Comparison of ENCODE assay signal across 6 cellular contexts in the genomic region with DNA sequence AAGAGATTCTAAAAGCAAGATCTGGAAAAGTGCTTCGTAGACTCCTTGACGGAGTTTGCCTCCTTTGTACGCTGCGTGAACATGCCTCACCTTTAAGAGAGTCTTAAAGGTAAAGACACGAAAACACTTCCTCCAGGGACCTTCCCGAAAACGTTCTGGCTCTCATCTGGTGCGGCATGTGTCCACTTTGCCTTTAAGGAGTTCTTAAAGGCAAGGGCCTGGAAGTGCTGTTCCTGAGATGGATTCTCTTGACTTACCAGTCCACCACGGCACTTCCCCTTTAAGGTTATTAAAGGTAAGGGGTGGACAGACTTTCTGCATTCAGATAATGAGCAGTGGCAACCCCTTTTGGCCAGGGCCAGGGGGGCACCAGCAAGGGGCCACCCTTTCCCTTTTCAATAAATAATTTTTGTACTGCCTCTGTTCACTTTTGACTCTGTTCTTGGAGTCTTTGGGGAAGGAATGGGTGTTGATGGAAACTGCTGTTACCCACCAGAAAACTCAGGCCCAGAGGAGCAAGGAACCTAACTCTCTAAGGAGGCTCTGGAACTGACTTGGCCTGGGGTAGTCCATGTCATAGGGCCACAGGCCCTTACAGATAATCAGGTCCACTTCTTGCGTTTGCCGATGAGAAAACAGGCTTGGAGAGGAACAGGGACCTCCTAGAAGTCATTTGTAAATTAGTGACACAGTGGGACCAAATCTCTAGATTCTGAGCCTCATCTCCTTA. TPM values are rescaled to one million over a fixed set of nuclear protein-coding genes. Genes with fewer than 3 reads are reported as not detected.
DNase-seq lines count a peak whose midpoint lies in the region; ATAC-seq, FAIRE-seq and TF ChIP-seq lines count a peak whose summit lies in the region.

No MANE protein-coding gene starts in this region.

- peak overlapping the region; percentile 45 to 54 for H3K9ac ChIP-seq in kidney (ENCODE audit: low read length in 2 of 2)

- peaks cover 0 to 1% (median 0%) of the 10 kb centered on the region in 7 donors for H3K9me3 Mint-ChIP-seq in CD4-positive, CD25-positive, alpha-beta regulatory T cell

- peaks cover 41% of the 10 kb centered on the region for H3K4me1 ChIP-seq in CD4-positive, CD25-positive, alpha-beta regulatory T cell (ENCODE audit: control insufficient read depth, insufficient read depth, low read length, poor library complexity, severe bottlenecking)
- H3K4me1 ChIP-seq in kidney (ENCODE audit: control insufficient read depth in 1 of 2, insufficient read depth in 1 of 2, low read depth in 1 of 2, low read length in 2 of 2) (peaks cover 4 to 13% of the 10 kb centered on the region in 2 donors), vagina (peaks cover 24% of the 10 kb centered on the region)

- no peaks in the 10 kb centered on the region for H3K27me3 ChIP-seq in CD4-positive, CD25-positive, alpha-beta regulatory T cell (ENCODE audit: control insufficient read depth, insufficient read depth, low read length)
- H3K27me3 ChIP-seq in vagina, result no peaks in the 10 kb centered on the region

- H3K4me3 Mint-ChIP-seq in CD4-positive, CD25-positive, alpha-beta regulatory T cell, result peak overlapping the region; percentile 91 to 98 (median 96)

- peaks cover 13% of the 10 kb centered on the region for H3K36me3 Mint-ChIP-seq in CD4-positive, CD25-positive, alpha-beta regulatory T cell

- intact Hi-C loops in kidney (cut with DNase I), result no loop called here
- intact Hi-C loops in vagina (cut with DNase I), result no loop called here

- H3K4me1 Mint-ChIP-seq in CD4-positive, CD25-positive, alpha-beta regulatory T cell, result peaks cover 5 to 73% (median 34%) of the 10 kb centered on the region in 4 donors

- FAIRE-seq in kidney (lab: Jason Lieb, UNC), result no peak

- no peak for TF ChIP-seq POLR2A in vagina (IDR thresholded peaks at IDR 0.05)

- TF ChIP-seq CTCF in kidney (IDR thresholded peaks at IDR 0.05; ENCODE audit: borderline replicate concordance, extremely low read depth, insufficient read depth) (no peak), vagina (IDR thresholded peaks at IDR 0.05) (no peak)

- peak; percentile 29 to 33 for ATAC-seq in CD4-positive, CD25-positive, alpha-beta regulatory T cell (ENCODE audit: low read depth in 2 of 2)
- ATAC-seq in GM21737 (IDR thresholded peaks at IDR 0.05; ENCODE audit: unreplicated experiment), result peak; percentile 42

- H3K4me3 ChIP-seq in CD4-positive, CD25-positive, alpha-beta regulatory T cell (ENCODE audit: low read depth, low read length), result peak overlapping the region; percentile 91
- H3K4me3 ChIP-seq in kidney (ENCODE audit: low read length in 2 of 2) (peak overlapping the region; percentile 65 to 91), vagina (peak overlapping the region; percentile 50 to 65)

- no peaks in the 10 kb centered on the region for H3K9me3 ChIP-seq in CD4-positive, CD25-positive, alpha-beta regulatory T cell (ENCODE audit: control insufficient read depth in 2 of 2, low read length in 2 of 2)
- H3K9me3 ChIP-seq in kidney (ENCODE audit: control insufficient read depth in 1 of 2, low read length in 2 of 2) (no peaks in the 10 kb centered on the region), vagina (no peaks in the 10 kb centered on the region)

- peak overlapping the region; percentile 85 for H3K27ac ChIP-seq in CD4-positive, CD25-positive, alpha-beta regulatory T cell (ENCODE audit: insufficient read depth, low read length, poor library complexity, severe bottlenecking)
- peak overlapping the region; percentile 30 to 73 for H3K27ac ChIP-seq in kidney (ENCODE audit: low read depth in 2 of 2, low read length in 2 of 2)
- peak overlapping the region; percentile 53 for H3K27ac ChIP-seq in vagina

- peak overlapping the region; percentile 95 to 98 (median 97) for H3K27ac Mint-ChIP-seq in CD4-positive, CD25-positive, alpha-beta regulatory T cell

- H3K36me3 ChIP-seq in CD4-positive, CD25-positive, alpha-beta regulatory T cell (ENCODE audit: control insufficient read depth, insufficient read depth, low read length), result no peaks in the 10 kb centered on the region
- no peaks in the 10 kb centered on the region for H3K36me3 ChIP-seq in kidney (ENCODE audit: control insufficient read depth in 1 of 2, insufficient read depth in 2 of 2, low read length in 2 of 2)
- no peaks in the 10 kb centered on the region for H3K36me3 ChIP-seq in vagina

- H3K27me3 Mint-ChIP-seq in CD4-positive, CD25-positive, alpha-beta regulatory T cell, result no peaks in the 10 kb centered on the region

- peak; percentile 33 to 84 (median 60) for DNase-seq in CD4-positive, CD25-positive, alpha-beta regulatory T cell
- DNase-seq in NCI-H187 treated with DMSO at 0.1 percent for 48 hours (lab: John Stamatoyannopoulos, UW) (peak; percentile 93), kidney (no peak), vagina (ENCODE audit: extremely low spot score in 2 of 2) (no peak)
- DNase-seq in activated effector memory CD4-positive, alpha-beta T cell treated with anti-CD3 and anti-CD28 coated beads, Interleukin-2, amount 50 U/mL, for 16 hours, result peak; percentile 76

RNA-seq across cellular contexts. Expression of a gene that starts 4.4 kb away (rescaled TPM):
- 11.1 TPM for total RNA-seq in CD4-positive, CD25-positive, alpha-beta regulatory T cell
- polyA plus RNA-seq in CD4-positive, CD25-positive, alpha-beta regulatory T cell, result 1 to 10 TPM in 3 of 4 donors, under 1 TPM in 1; 0.61 to 2.6 (median 1.4) TPM
- total RNA-seq in kidney (0.63 TPM), vagina (3.9 TPM)
- 0.77 TPM for polyA plus RNA-seq in kidney (ENCODE audit: insufficient read depth, low read depth, low replicate concordance)

RNA-seq across cellular contexts. Expression of a gene that starts 15.9 kb away (rescaled TPM):
- total RNA-seq in CD4-positive, CD25-positive, alpha-beta regulatory T cell, result 111 TPM
- polyA plus RNA-seq in CD4-positive, CD25-positive, alpha-beta regulatory T cell, result 100 to 1,000 TPM in 1 of 4 donors, 10 to 100 TPM in 3; 78.7 to 108 (median 88.3) TPM
- total RNA-seq in kidney (207 TPM), vagina (137 TPM)
- 74.7 TPM for polyA plus RNA-seq in kidney (ENCODE audit: insufficient read depth, low read depth, low replicate concordance)

RNA-seq across cellular contexts. Expression of a gene that starts 31.5 kb away (rescaled TPM):
- total RNA-seq in CD4-positive, CD25-positive, alpha-beta regulatory T cell, result 108 TPM
- polyA plus RNA-seq in CD4-positive, CD25-positive, alpha-beta regulatory T cell, result 10 to 100 TPM; 43.1 to 54.0 (median 46.7) TPM
- total RNA-seq in kidney, result 93.6 TPM
- 44.8 TPM for polyA plus RNA-seq in kidney (ENCODE audit: insufficient read depth, low read depth, low replicate concordance)
- 68.5 TPM for total RNA-seq in vagina

RNA-seq across cellular contexts. Expression of a gene that starts 41.8 kb away (rescaled TPM):
- 19.3 TPM for total RNA-seq in CD4-positive, CD25-positive, alpha-beta regulatory T cell
- polyA plus RNA-seq in CD4-positive, CD25-positive, alpha-beta regulatory T cell, result 10 to 100 TPM; 37.4 to 43.3 (median 40.5) TPM
- 58.7 TPM for total RNA-seq in kidney
- 64.2 TPM for polyA plus RNA-seq in kidney (ENCODE audit: insufficient read depth, low read depth, low replicate concordance)
- 65.6 TPM for total RNA-seq in vagina

RNA-seq across cellular contexts. Expression of a gene that starts 51.0 kb away (rescaled TPM):
- 1.0 TPM for total RNA-seq in CD4-positive, CD25-positive, alpha-beta regulatory T cell
- polyA plus RNA-seq in CD4-positive, CD25-positive, alpha-beta regulatory T cell, result not detected
- total RNA-seq in kidney (108 TPM), vagina (187 TPM)
- polyA plus RNA-seq in kidney (ENCODE audit: insufficient read depth, low read depth, low replicate concordance), result 30.1 TPM

Comparison
In these comparisons a context has a peak if more than half of its experiments do, and no peak if none do; other contexts are left out.
1. DNase-seq: peak in CD4-positive, CD25-positive, alpha-beta regulatory T cell (3 of 3), NCI-H187 treated with DMSO at 0.1 percent for 48 hours (single experiment) and activated effector memory CD4-positive, alpha-beta T cell treated with anti-CD3 and anti-CD28 coated beads, Interleukin-2, amount 50 U/mL, for 16 hours (single experiment); none in kidney (single experiment) and vagina (0 of 2).
2. Peak in every context shown above with its lines, with median percentiles within 50 percentile points of each other: H3K27ac ChIP-seq and H3K4me3 ChIP-seq.